In the genomic region with DNA sequence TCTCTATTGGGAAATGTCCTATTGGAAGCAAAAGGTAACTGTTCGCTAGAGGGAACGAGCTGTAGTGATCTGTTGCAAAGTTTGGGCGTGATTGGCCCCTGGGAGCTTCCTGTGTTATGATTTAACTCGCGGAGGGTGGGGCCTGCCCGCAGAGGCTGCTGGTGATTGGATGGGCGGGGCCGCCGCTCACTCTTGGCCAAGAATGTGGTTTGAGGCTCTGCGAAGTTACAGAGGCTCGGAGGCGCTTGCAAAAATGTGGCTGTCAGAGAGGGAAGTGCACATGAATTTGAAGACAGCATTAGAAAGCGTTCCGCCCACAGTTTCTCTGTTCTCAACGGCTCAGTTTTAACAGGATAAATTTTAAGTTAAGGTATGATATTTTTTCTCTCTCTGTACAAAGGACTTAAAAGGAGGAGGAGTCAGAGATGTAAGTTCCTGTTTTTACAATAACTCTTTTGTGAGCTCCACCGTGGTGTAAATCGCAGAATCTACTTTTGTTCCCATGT, we compare ENCODE assay signal across 1 cellular context.
A peak's percentile ranks its signal among the peaks of the same experiment; 100 is the strongest.
TF ChIP-seq lines count a peak whose summit lies in the region.

No MANE protein-coding gene starts in this region.

TF ChIP-seq in GM12878, 131 proteins besides CTCF, POLR2A, EP300 and RAD21 (continued from another document):
- TF ChIP-seq, protein P1, sequence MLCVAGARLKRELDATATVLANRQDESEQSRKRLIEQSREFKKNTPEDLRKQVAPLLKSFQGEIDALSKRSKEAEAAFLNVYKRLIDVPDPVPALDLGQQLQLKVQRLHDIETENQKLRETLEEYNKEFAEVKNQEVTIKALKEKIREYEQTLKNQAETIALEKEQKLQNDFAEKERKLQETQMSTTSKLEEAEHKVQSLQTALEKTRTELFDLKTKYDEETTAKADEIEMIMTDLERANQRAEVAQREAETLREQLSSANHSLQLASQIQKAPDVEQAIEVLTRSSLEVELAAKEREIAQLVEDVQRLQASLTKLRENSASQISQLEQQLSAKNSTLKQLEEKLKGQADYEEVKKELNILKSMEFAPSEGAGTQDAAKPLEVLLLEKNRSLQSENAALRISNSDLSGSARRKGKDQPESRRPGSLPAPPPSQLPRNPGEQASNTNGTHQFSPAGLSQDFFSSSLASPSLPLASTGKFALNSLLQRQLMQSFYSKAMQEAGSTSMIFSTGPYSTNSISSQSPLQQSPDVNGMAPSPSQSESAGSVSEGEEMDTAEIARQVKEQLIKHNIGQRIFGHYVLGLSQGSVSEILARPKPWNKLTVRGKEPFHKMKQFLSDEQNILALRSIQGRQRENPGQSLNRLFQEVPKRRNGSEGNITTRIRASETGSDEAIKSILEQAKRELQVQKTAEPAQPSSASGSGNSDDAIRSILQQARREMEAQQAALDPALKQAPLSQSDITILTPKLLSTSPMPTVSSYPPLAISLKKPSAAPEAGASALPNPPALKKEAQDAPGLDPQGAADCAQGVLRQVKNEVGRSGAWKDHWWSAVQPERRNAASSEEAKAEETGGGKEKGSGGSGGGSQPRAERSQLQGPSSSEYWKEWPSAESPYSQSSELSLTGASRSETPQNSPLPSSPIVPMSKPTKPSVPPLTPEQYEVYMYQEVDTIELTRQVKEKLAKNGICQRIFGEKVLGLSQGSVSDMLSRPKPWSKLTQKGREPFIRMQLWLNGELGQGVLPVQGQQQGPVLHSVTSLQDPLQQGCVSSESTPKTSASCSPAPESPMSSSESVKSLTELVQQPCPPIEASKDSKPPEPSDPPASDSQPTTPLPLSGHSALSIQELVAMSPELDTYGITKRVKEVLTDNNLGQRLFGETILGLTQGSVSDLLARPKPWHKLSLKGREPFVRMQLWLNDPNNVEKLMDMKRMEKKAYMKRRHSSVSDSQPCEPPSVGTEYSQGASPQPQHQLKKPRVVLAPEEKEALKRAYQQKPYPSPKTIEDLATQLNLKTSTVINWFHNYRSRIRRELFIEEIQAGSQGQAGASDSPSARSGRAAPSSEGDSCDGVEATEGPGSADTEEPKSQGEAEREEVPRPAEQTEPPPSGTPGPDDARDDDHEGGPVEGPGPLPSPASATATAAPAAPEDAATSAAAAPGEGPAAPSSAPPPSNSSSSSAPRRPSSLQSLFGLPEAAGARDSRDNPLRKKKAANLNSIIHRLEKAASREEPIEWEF (IDR thresholded peaks at IDR 0.05; ENCODE audit: insufficient replicate concordance, low read depth, low read length) = no peak
- TF ChIP-seq RELA (IDR thresholded peaks at IDR 0.05; ENCODE audit: borderline replicate concordance, partially characterized antibody) = no peak
- TF ChIP-seq MYB (IDR thresholded peaks at IDR 0.05; ENCODE audit: borderline replicate concordance, low read depth, low read length) = no peak
- TF ChIP-seq SREBF2 (IDR thresholded peaks at IDR 0.05; ENCODE audit: low read length) = no peak
- TF ChIP-seq YY1 (IDR thresholded peaks at IDR 0.05; ENCODE audit: low read depth, low read length) = peak; percentile 77
- no peak for TF ChIP-seq NFYA (IDR thresholded peaks at IDR 0.05; ENCODE audit: borderline replicate concordance, low read depth, low read length)
- TF ChIP-seq ESRRA (IDR thresholded peaks at IDR 0.05; ENCODE audit: low read length) = no peak
- TF ChIP-seq GATAD2B (conservative IDR thresholded peaks at IDR 0.05; ENCODE audit: low read depth) = no peak; the same call in 1 of the 2 replicates
- peak; percentile 27 to 55; a peak in 1 of 4 replicates for TF ChIP-seq BHLHE40 (IDR thresholded peaks at IDR 0.05; ENCODE audit: borderline replicate concordance in 1 of 2, low read depth in 2 of 2, low read length in 1 of 2)
- TF ChIP-seq, protein P2, sequence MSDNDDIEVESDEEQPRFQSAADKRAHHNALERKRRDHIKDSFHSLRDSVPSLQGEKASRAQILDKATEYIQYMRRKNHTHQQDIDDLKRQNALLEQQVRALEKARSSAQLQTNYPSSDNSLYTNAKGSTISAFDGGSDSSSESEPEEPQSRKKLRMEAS (IDR thresholded peaks at IDR 0.05; ENCODE audit: low read depth, low read length) = peak; percentile 62; the same call in 1 of the 2 replicates
- TF ChIP-seq, protein P3, sequence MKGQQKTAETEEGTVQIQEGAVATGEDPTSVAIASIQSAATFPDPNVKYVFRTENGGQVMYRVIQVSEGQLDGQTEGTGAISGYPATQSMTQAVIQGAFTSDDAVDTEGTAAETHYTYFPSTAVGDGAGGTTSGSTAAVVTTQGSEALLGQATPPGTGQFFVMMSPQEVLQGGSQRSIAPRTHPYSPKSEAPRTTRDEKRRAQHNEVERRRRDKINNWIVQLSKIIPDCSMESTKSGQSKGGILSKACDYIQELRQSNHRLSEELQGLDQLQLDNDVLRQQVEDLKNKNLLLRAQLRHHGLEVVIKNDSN (IDR thresholded peaks at IDR 0.05; ENCODE audit: borderline replicate concordance, extremely low read length, insufficient read depth, low read depth, low read length) = no peak
- TF ChIP-seq MEF2B (IDR thresholded peaks at IDR 0.05; ENCODE audit: partially characterized antibody, poor library complexity, severe bottlenecking) = no peak
